8 cellular contexts compared by ENCODE assay signal in the genomic region with DNA sequence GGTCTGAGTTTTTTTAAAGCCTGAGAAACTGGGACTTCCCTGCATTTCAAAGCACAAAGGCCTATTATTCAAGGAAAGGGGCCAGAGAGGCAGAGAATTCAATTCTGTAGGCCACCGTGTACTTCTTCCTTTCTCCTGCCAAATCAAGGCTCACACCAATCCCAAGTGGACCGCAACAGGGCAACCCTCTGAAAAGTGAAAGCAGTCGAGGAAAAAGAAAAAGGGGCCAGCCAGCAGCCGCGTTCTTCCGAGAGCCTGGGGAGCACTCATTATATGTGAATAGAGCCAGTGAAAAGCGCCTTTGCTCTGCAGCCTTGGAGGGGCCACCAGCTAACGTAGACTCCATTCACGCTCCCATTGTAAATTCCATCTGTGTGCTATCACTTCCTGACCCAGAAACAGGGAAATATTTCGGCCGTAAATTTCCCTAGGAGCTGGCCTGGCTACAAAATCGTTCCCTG.
DNase-seq lines count a peak whose midpoint lies in the region; ATAC-seq lines count a peak whose summit lies in the region.

No MANE protein-coding gene starts in this region.

- H3K4me1 ChIP-seq in rectal smooth muscle tissue (ENCODE audit: control insufficient read depth, insufficient read depth, low read length), result peaks cover 3% of the 10 kb centered on the region

- DNase-seq in COLO829 (ENCODE audit: low spot score) (peak; percentile 64), astrocyte of the hippocampus (ENCODE audit: low read depth, low spot score) (peak; percentile 83), hypothalamus (lab: John Stamatoyannopoulos, UW) (peak in 36 of 51 donors; percentile 7 to 77 (median 42)), NCI-H69 (lab: John Stamatoyannopoulos, UW) (no peak), NCI-H2171 treated with DMSO at 0.1 percent for 48 hours (lab: John Stamatoyannopoulos, UW) (no peak)

- H3K4me3 ChIP-seq in rectal smooth muscle tissue (ENCODE audit: low read length), result peak overlapping the region; percentile 56

- ATAC-seq in HG03045 (IDR thresholded peaks at IDR 0.05; ENCODE audit: unreplicated experiment) (no peak), HG03354 (IDR thresholded peaks at IDR 0.05; ENCODE audit: poor library complexity, severe bottlenecking, unreplicated experiment) (no peak)

- H3K9ac ChIP-seq in rectal smooth muscle tissue (ENCODE audit: low read length), result no peak overlapping the region

- no peaks in the 10 kb centered on the region for H3K27me3 ChIP-seq in rectal smooth muscle tissue (ENCODE audit: control insufficient read depth, insufficient read depth, low read length)

- H3K27ac ChIP-seq in rectal smooth muscle tissue (ENCODE audit: low read depth, low read length), result peak overlapping the region; percentile 62

- H3K36me3 ChIP-seq in rectal smooth muscle tissue (ENCODE audit: control insufficient read depth, insufficient read depth, low read length), result no peaks in the 10 kb centered on the region

Comparison
In these comparisons a context has a peak if more than half of its experiments do, and no peak if none do; other contexts are left out.
1. DNase-seq: peak in COLO829 (single experiment), astrocyte of the hippocampus (single experiment) and hypothalamus (36 of 51); none in NCI-H69 (single experiment) and NCI-H2171 treated with DMSO at 0.1 percent for 48 hours (single experiment).